ENCODE assay signal across 37 cellular contexts in genomic region chrX:122434942-122435341, GRCh38.
"Had no signal": no experiment of that assay in that cellular context is flagged by ENCODE, and none has a peak within 500 bp of the region (broad histone marks: within the 10 kb centered on the region; RNA-seq: fewer than 3 reads in every experiment).

No MANE protein-coding gene starts in this region.

- H3K27me3 Mint-ChIP-seq: activated B cell treated with CpG ODN at 0.5 μM for 24 hours; activated CD4-positive, alpha-beta memory T cell treated with anti-CD3 and anti-CD28 coated beads for 36 hours; activated CD4-positive, alpha-beta T cell treated with anti-CD3 and anti-CD28 coated beads, Interleukin-2, amount 10 ng/mL, durations not matched to agents 24 days and 14 days; activated CD8-positive, alpha-beta T cell treated with anti-CD3 and anti-CD28 coated beads for 36 hours; activated naive CD8-positive, alpha-beta T cell treated with anti-CD3 and anti-CD28 coated beads for 36 hours; activated T-helper 17 cell treated with anti-CD3 and anti-CD28 coated beads, Interleukin-2, amount 50 U/mL, for 72 hours; central memory CD8-positive, alpha-beta T cell had no signal

- H3K9me3 ChIP-seq: adrenal gland, body of pancreas had no signal

- DNase-seq: activated B cell treated with CpG ODN at 0.5 μM for 24 hours; activated CD4-positive, alpha-beta memory T cell treated with anti-CD3 and anti-CD28 coated beads for 36 hours; activated CD4-positive, alpha-beta T cell treated with anti-CD3 and anti-CD28 coated beads for 4 hours; activated CD4-positive, alpha-beta T cell treated with anti-CD3 and anti-CD28 coated beads, Interleukin-2, amount 10 ng/mL, durations not matched to agents 24 days and 14 days; activated CD4-positive, alpha-beta T cell treated with anti-CD3 and anti-CD28 coated beads, Interleukin-2, amount 50 U/mL, for 1 hour; activated CD4-positive, alpha-beta T cell treated with anti-CD3 and anti-CD28 coated beads, Interleukin-2, amount 50 U/mL, for 4 hours; activated CD4-positive, CD25-positive, alpha-beta regulatory T cell treated with anti-CD3 and anti-CD28 coated beads, Interleukin-2, amount 50 U/mL, for 72 hours; activated CD8-positive, alpha-beta memory T cell treated with anti-CD3 and anti-CD28 coated beads, Interleukin-2, amount 50 U/mL, for 4 hours; activated CD8-positive, alpha-beta T cell treated with anti-CD3 and anti-CD28 coated beads for 36 hours; activated effector memory CD4-positive, alpha-beta T cell treated with anti-CD3 and anti-CD28 coated beads, Interleukin-2, amount 50 U/mL, for 16 hours; activated gamma-delta T cell treated with Interleukin-2 at 50 U/mL for 16 hours; activated naive CD4-positive, alpha-beta T cell; activated naive CD4-positive, alpha-beta T cell treated with anti-CD3 and anti-CD28 coated beads for 36 hours; activated naive CD4-positive, alpha-beta T cell treated with anti-CD3 and anti-CD28 coated beads, Interleukin-2, amount 50 U/mL, for 16 hours; activated naive CD8-positive, alpha-beta T cell treated with anti-CD3 and anti-CD28 coated beads for 36 hours; activated T-cell treated with anti-CD3 and anti-CD28 coated beads for 4 hours; activated T-cell treated with anti-CD3 and anti-CD28 coated beads, Interleukin-2, amount 50 U/mL, for 1 hour; activated T-cell treated with anti-CD3 and anti-CD28 coated beads, Interleukin-2, amount 50 U/mL, for 4 hours; activated T-cell treated with anti-CD3 and anti-CD28 coated beads, Interleukin-2, amount 50 U/mL, for 72 hours; adrenal gland; amniotic stem cell; aorta; body of pancreas; brain microvascular endothelial cell; caudate nucleus; T-helper 1 cell; T-helper 2 cell; T-helper 9 cell had no signal

- H3K27me3 ChIP-seq: adrenal gland, body of pancreas, brain microvascular endothelial cell, breast epithelium had no signal

- H3K4me3 Mint-ChIP-seq: activated B cell treated with CpG ODN at 0.5 μM for 24 hours; activated CD4-positive, alpha-beta memory T cell treated with anti-CD3 and anti-CD28 coated beads for 36 hours; activated CD4-positive, alpha-beta T cell treated with anti-CD3 and anti-CD28 coated beads, Interleukin-2, amount 10 ng/mL, durations not matched to agents 24 days and 14 days; activated CD8-positive, alpha-beta T cell treated with anti-CD3 and anti-CD28 coated beads for 36 hours; activated naive CD4-positive, alpha-beta T cell treated with anti-CD3 and anti-CD28 coated beads for 36 hours; activated naive CD8-positive, alpha-beta T cell treated with anti-CD3 and anti-CD28 coated beads for 36 hours; activated T-cell treated with anti-CD3 and anti-CD28 coated beads, Interleukin-2, amount 50 U/mL, for 4 hours; activated T-cell treated with anti-CD3 and anti-CD28 coated beads, Interleukin-2, amount 50 U/mL, for 72 hours; activated T-helper 1 cell treated with anti-CD3 and anti-CD28 coated beads, Interleukin-12 subunit alpha, Interleukin-12 subunit beta, Interleukin-2, Interleukin-4 antibody, amounts not matched to agents 30 ng/mL and 10 ng/mL and 1 ng/mL, durations not matched to agents 14 hours and 24 hours and 36 hours; activated T-helper 17 cell treated with anti-CD3 and anti-CD28 coated beads, Interleukin-2, amount 50 U/mL, for 72 hours; central memory CD8-positive, alpha-beta T cell; T-helper 1 cell treated with Interleukin-12 subunit alpha and Interleukin-12 subunit beta and Interleukin-4 antibody, amounts not matched to agents 30 μg/mL and 1 μg/mL, for 36 hours; T-helper 2 cell treated with Interferon-gamma antibody and Interleukin-4, amounts not matched to agents 5 μg/mL and 100 μg/mL, for 36 hours had no signal

- H3K4me1 Mint-ChIP-seq: activated B cell treated with CpG ODN at 0.5 μM for 24 hours; activated CD4-positive, alpha-beta T cell treated with anti-CD3 and anti-CD28 coated beads, Interleukin-2, amount 10 ng/mL, durations not matched to agents 24 days and 14 days; activated naive CD8-positive, alpha-beta T cell treated with anti-CD3 and anti-CD28 coated beads for 36 hours; activated T-helper 17 cell treated with anti-CD3 and anti-CD28 coated beads, Interleukin-2, amount 50 U/mL, for 72 hours; central memory CD8-positive, alpha-beta T cell had no signal

- FAIRE-seq: TTC549 had no signal

- H3K36me3 Mint-ChIP-seq: activated CD4-positive, alpha-beta memory T cell treated with anti-CD3 and anti-CD28 coated beads for 36 hours; activated naive CD4-positive, alpha-beta T cell treated with anti-CD3 and anti-CD28 coated beads, Interleukin-2, amount 50 U/mL, for 72 hours; activated naive CD8-positive, alpha-beta T cell treated with anti-CD3 and anti-CD28 coated beads for 36 hours had no signal

- H3K27ac Mint-ChIP-seq: activated B cell treated with CpG ODN at 0.5 μM for 24 hours; activated CD4-positive, alpha-beta memory T cell treated with anti-CD3 and anti-CD28 coated beads for 36 hours; activated CD4-positive, alpha-beta T cell treated with anti-CD3 and anti-CD28 coated beads, Interleukin-2, amount 10 ng/mL, durations not matched to agents 24 days and 14 days; activated CD8-positive, alpha-beta T cell treated with anti-CD3 and anti-CD28 coated beads for 36 hours; activated naive CD4-positive, alpha-beta T cell treated with anti-CD3 and anti-CD28 coated beads for 36 hours; activated naive CD4-positive, alpha-beta T cell treated with anti-CD3 and anti-CD28 coated beads, Interleukin-2, amount 50 U/mL, for 72 hours; activated naive CD8-positive, alpha-beta T cell treated with anti-CD3 and anti-CD28 coated beads for 36 hours; activated T-cell treated with anti-CD3 and anti-CD28 coated beads, Interleukin-2, amount 50 U/mL, for 72 hours; activated T-helper 1 cell treated with anti-CD3 and anti-CD28 coated beads, Interleukin-12 subunit alpha, Interleukin-12 subunit beta, Interleukin-2, Interleukin-4 antibody, amounts not matched to agents 30 ng/mL and 10 ng/mL and 1 ng/mL, durations not matched to agents 14 hours and 24 hours and 36 hours; activated T-helper 17 cell treated with anti-CD3 and anti-CD28 coated beads, Interleukin-2, amount 50 U/mL, for 72 hours; T-helper 1 cell treated with Interleukin-12 subunit alpha and Interleukin-12 subunit beta and Interleukin-4 antibody, amounts not matched to agents 30 μg/mL and 1 μg/mL, for 36 hours; T-helper 2 cell treated with Interferon-gamma antibody and Interleukin-4, amounts not matched to agents 5 μg/mL and 100 μg/mL, for 36 hours had no signal

- ATAC-seq: activated CD8-positive, alpha-beta T cell treated with anti-CD3 and anti-CD28 coated beads for 36 hours; activated naive CD4-positive, alpha-beta T cell treated with anti-CD3 and anti-CD28 coated beads, Interleukin-2, amount 50 U/mL, for 72 hours; activated T-cell treated with anti-CD3 and anti-CD28 coated beads, Interleukin-2, amount 50 U/mL, for 4 hours; activated T-cell treated with anti-CD3 and anti-CD28 coated beads, Interleukin-2, amount 50 U/mL, for 72 hours; activated T-helper 17 cell treated with anti-CD3 and anti-CD28 coated beads, Interleukin-2, amount 50 U/mL, for 72 hours; body of pancreas had no signal

- H3K36me3 ChIP-seq: adrenal gland, brain microvascular endothelial cell, breast epithelium had no signal

- H3K4me1 ChIP-seq: adrenal gland, body of pancreas, breast epithelium had no signal

- H3K27ac ChIP-seq: adrenal gland, body of pancreas, brain microvascular endothelial cell, breast epithelium, VCaP had no signal

- H3K9me3 Mint-ChIP-seq: activated CD4-positive, alpha-beta T cell treated with anti-CD3 and anti-CD28 coated beads, Interleukin-2, amount 10 ng/mL, durations not matched to agents 24 days and 14 days; activated T-helper 1 cell treated with anti-CD3 and anti-CD28 coated beads, Interleukin-12 subunit alpha, Interleukin-12 subunit beta, Interleukin-2, Interleukin-4 antibody, amounts not matched to agents 30 ng/mL and 10 ng/mL and 1 ng/mL, durations not matched to agents 14 hours and 24 hours and 36 hours had no signal

- H3K4me3 ChIP-seq: adrenal gland, body of pancreas, breast epithelium had no signal
